Comparison of ENCODE assay signal across 14 cellular contexts in the genomic region with DNA sequence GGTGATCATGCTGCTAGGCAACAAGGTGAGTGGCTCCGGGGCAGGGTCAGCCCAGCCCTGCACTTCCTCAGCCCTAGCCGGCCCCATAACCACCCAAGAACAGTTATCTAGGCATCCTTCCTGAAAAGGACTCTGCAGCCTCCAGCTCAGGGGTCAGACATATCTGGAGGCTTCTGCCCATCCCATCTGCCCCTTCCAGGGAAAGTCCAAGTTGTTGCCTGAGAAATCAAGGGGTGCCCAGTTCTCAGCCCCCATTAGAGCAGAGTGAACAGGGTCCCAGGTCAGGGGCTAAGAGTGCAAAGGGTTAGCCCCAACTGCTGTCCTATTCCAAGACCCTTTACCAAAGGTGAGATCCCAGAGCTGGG. TPM values are rescaled to one million over a fixed set of nuclear protein-coding genes. Genes with fewer than 3 reads are reported as not detected.
DNase-seq lines count a peak whose midpoint lies in the region; ATAC-seq and TF ChIP-seq lines count a peak whose summit lies in the region.
"Had no signal": no experiment of that assay in that cellular context is flagged by ENCODE, and none has a peak within 500 bp of the region (broad histone marks: within the 10 kb centered on the region; RNA-seq: fewer than 3 reads in every experiment).

No MANE protein-coding gene starts in this region.

- intact Hi-C loops in left ventricle myocardium inferior (cut with micrococcal nuclease): no loop called here
- intact Hi-C loops in right cardiac atrium (cut with DNase I): loop anchor here in 2 of 4 donors (2.0 to 5.0 kb wide), 3 partner anchors 26 to 118 kb away; no protein-coding TSS in a partner anchor
- intact Hi-C loops in lower lobe of right lung (cut with DNase I): no loop called here
- intact Hi-C loops in stomach (cut with DNase I; ENCODE audit: low total_unique reads): loop anchor here (5.0 kb wide), 1 partner anchor 118 kb away; no protein-coding TSS in a partner anchor
- intact Hi-C loops in left colon (cut with DNase I, micrococcal nuclease): loop anchor here in 1 of 2 donors (5.0 kb wide), 1 partner anchor 128 kb away; the partner anchor contains the start of gene FDXR

- H3K4me1 ChIP-seq in left ventricle myocardium inferior (peaks cover 51% of the 10 kb centered on the region), right cardiac atrium (ENCODE audit: control insufficient read depth, insufficient read depth, low read length) (no peaks in the 10 kb centered on the region), lower lobe of right lung (peaks cover 63% of the 10 kb centered on the region), stomach (peaks cover 17 to 85% (median 57%) of the 10 kb centered on the region in 4 donors)
- H3K4me1 ChIP-seq: prostate gland had no signal

- no peak for ATAC-seq in right cardiac atrium
- no peak for ATAC-seq in T-helper 17 cell
- ATAC-seq in lower lobe of right lung: no peak
- no peak for ATAC-seq in GM21390 (IDR thresholded peaks at IDR 0.05; ENCODE audit: unreplicated experiment)
- ATAC-seq in left colon: no peak

- no peaks in the 10 kb centered on the region for H3K27me3 Mint-ChIP-seq in T-helper 17 cell
- H3K27me3 Mint-ChIP-seq: activated T-cell treated with anti-CD3 and anti-CD28 coated beads, Interleukin-2, amount 50 U/mL, for 24 hours had no signal

- H3K4me3 Mint-ChIP-seq in T-helper 17 cell: peak overlapping the region; percentile 86

- H3K27ac Mint-ChIP-seq in T-helper 17 cell: peak overlapping the region; percentile 93

- H3K27me3 ChIP-seq in left ventricle myocardium inferior (ENCODE audit: low read depth) (peaks cover 25% of the 10 kb centered on the region), right cardiac atrium (ENCODE audit: control insufficient read depth, insufficient read depth) (no peaks in the 10 kb centered on the region), lower lobe of right lung (ENCODE audit: low read depth) (peaks cover 14% of the 10 kb centered on the region), stomach (peaks cover 0 to 28% (median 8%) of the 10 kb centered on the region in 3 donors)
- H3K27me3 ChIP-seq: SJSA1 had no signal

- H3K27ac ChIP-seq in left ventricle myocardium inferior (replicated peaks) (peak overlapping the region; percentile 87), right cardiac atrium (ENCODE audit: low read length) (no peak overlapping the region), lower lobe of right lung (peak overlapping the region; percentile 76), stomach (peak overlapping the region in 4 of 5 donors; percentile 74 to 82 (median 79))
- H3K27ac ChIP-seq: GM23248, SJSA1 had no signal

- H3K4me1 Mint-ChIP-seq in T-helper 17 cell: peaks cover 54% of the 10 kb centered on the region

- H3K36me3 Mint-ChIP-seq in T-helper 17 cell (ENCODE audit: low read depth): no peaks in the 10 kb centered on the region

- TF ChIP-seq CTCF in left ventricle myocardium inferior (IDR thresholded peaks at IDR 0.05; ENCODE audit: borderline replicate concordance): no peak
- no peak for TF ChIP-seq CTCF in lower lobe of right lung (IDR thresholded peaks at IDR 0.05)
- no peak for TF ChIP-seq CTCF in stomach (IDR thresholded peaks at IDR 0.05)

- H3K4me3 ChIP-seq in left ventricle myocardium inferior (no peak overlapping the region), right cardiac atrium (ENCODE audit: low read length) (no peak overlapping the region), lower lobe of right lung (no peak overlapping the region), stomach (no peak overlapping the region)
- H3K4me3 ChIP-seq: GM23248, SJSA1 had no signal

- no peak for TF ChIP-seq EP300 in stomach (IDR thresholded peaks at IDR 0.05)

- WGBS in right cardiac atrium: 42% methylated on average over 2 of the region's 2 CpGs
- 20 to 53% (median 48%) methylated on average over 1 to 2 of the region's 2 CpGs for WGBS in stomach, 5 donors

- H3K9me3 ChIP-seq in left ventricle myocardium inferior (replicated peaks): no peaks in the 10 kb centered on the region
- no peaks in the 10 kb centered on the region for H3K9me3 ChIP-seq in right cardiac atrium (ENCODE audit: control insufficient read depth, low read length)
- no peaks in the 10 kb centered on the region for H3K9me3 ChIP-seq in T-helper 17 cell (ENCODE audit: control insufficient read depth, low read length, poor library complexity, severe bottlenecking)
- no peaks in the 10 kb centered on the region for H3K9me3 ChIP-seq in lower lobe of right lung
- H3K9me3 ChIP-seq in stomach: no peaks in the 10 kb centered on the region
- H3K9me3 ChIP-seq: prostate gland had no signal

- H3K36me3 ChIP-seq in left ventricle myocardium inferior (no peaks in the 10 kb centered on the region), lower lobe of right lung (no peaks in the 10 kb centered on the region), stomach (no peaks in the 10 kb centered on the region)
- H3K36me3 ChIP-seq: prostate gland had no signal

- TF ChIP-seq POLR2A in stomach (IDR thresholded peaks at IDR 0.05): no peak

- DNase-seq in left ventricle myocardium inferior: peak; percentile 11
- DNase-seq in right cardiac atrium: no peak
- DNase-seq in T-helper 17 cell: no peak
- no peak for DNase-seq in lower lobe of right lung
- DNase-seq in stomach: no peak
- no peak for DNase-seq in left colon
- DNase-seq in OCI-M1 (lab: John Stamatoyannopoulos, UW): no peak
- DNase-seq: NCI-H187 treated with DMSO at 0.1 percent for 48 hours had no signal

RNA-seq across cellular contexts. Expression of gene NHERF1, which starts 4.1 kb away (rescaled TPM):
- total RNA-seq in left ventricle myocardium inferior: 11.3 TPM
- total RNA-seq in right cardiac atrium: 10 to 100 TPM in 2 of 4 donors, 1 to 10 TPM in 2; 6.1 to 11.6 (median 9.7) TPM
- 7.2 TPM for polyA plus RNA-seq in right cardiac atrium
- 100 to 1,000 TPM; 130 to 132 TPM for total RNA-seq in T-helper 17 cell
- 35.7 TPM for total RNA-seq in lower lobe of right lung
- total RNA-seq in stomach: 100 to 1,000 TPM in 2 of 5 donors, 10 to 100 TPM in 3; 14.9 to 152 (median 81.0) TPM
- polyA plus RNA-seq in stomach: 10 to 100 TPM; 76.8 to 92.5 (median 83.7) TPM
- total RNA-seq in left colon: 100 to 1,000 TPM; 186 to 256 TPM

RNA-seq across cellular contexts. Expression of gene RAB37, which starts 7.3 kb away (rescaled TPM):
- total RNA-seq in left ventricle myocardium inferior: 1.9 TPM
- total RNA-seq in right cardiac atrium: 1 to 10 TPM; 1.1 to 3.4 (median 1.2) TPM
- 1.5 TPM for polyA plus RNA-seq in right cardiac atrium
- 10 to 100 TPM; 41.4 to 83.3 TPM for total RNA-seq in T-helper 17 cell
- total RNA-seq in lower lobe of right lung: 7.4 TPM
- total RNA-seq in stomach: 1 to 10 TPM in 2 of 5 donors, not detected in 3; 2.0 to 8.7 TPM
- 10 to 100 TPM in 1 of 3 donors, 1 to 10 TPM in 2; 2.0 to 42.9 (median 5.3) TPM for polyA plus RNA-seq in stomach
- 10 to 100 TPM in 1 of 2 donors, 1 to 10 TPM in 1; 7.6 to 14.2 TPM for total RNA-seq in left colon
- polyA plus RNA-seq: GM23248 had no signal

RNA-seq across cellular contexts. Expression of gene CD300LF, which starts 31.6 kb away (rescaled TPM):
- total RNA-seq in left ventricle myocardium inferior (0.55 TPM), right cardiac atrium (under 1 TPM in 3 of 4 donors, not detected in 1; 0.25 to 0.62 (median 0.34) TPM), T-helper 17 cell (1 to 10 TPM in 1 of 2 donors, under 1 TPM in 1; 0.29 to 1.9 TPM), lower lobe of right lung (66.2 TPM), stomach (1 to 10 TPM in 1 of 5 donors, not detected in 4; 3.9 TPM), left colon (1 to 10 TPM in 1 of 2 donors, under 1 TPM in 1; 0.82 to 2.0 TPM)
- polyA plus RNA-seq in right cardiac atrium (0.05 TPM), stomach (under 1 TPM in 2 of 3 donors, not detected in 1; 0.75 to 0.95 TPM)
- total RNA-seq: GM23248, LHCN-M2, SJSA1 had no signal
- polyA plus RNA-seq: GM23248 had no signal

RNA-seq across cellular contexts. Expression of gene NAT9, which starts 31.8 kb away (rescaled TPM):
- total RNA-seq in left ventricle myocardium inferior: 18.6 TPM
- total RNA-seq in right cardiac atrium: 10 to 100 TPM; 21.7 to 31.1 (median 25.0) TPM
- polyA plus RNA-seq in right cardiac atrium: 16.8 TPM
- total RNA-seq in T-helper 17 cell: 10 to 100 TPM; 32.3 to 32.8 TPM
- total RNA-seq in lower lobe of right lung: 48.6 TPM
- total RNA-seq in stomach: 10 to 100 TPM; 15.8 to 33.5 (median 24.0) TPM
- polyA plus RNA-seq in stomach: 10 to 100 TPM; 14.5 to 29.7 (median 19.7) TPM
- 10 to 100 TPM; 30.7 to 42.8 TPM for total RNA-seq in left colon

Comparison
In these comparisons a context has a peak if more than half of its experiments do, and no peak if none do; other contexts are left out.
1. RNA of gene CD300LF, which starts 31.6 kb away (total RNA-seq): 66.2 TPM in lower lobe of right lung (single experiment); 0.82 to 2.0 TPM in left colon, 0.29 to 1.9 TPM in T-helper 17 cell, 0.55 TPM in left ventricle myocardium inferior (single experiment), 0.25 to 0.62 TPM in right cardiac atrium and 3.9 TPM in stomach; every median in the first group is over 10 times any median in the second.